Comparison of ENCODE assay signal across 8 cellular contexts in the genomic region with DNA sequence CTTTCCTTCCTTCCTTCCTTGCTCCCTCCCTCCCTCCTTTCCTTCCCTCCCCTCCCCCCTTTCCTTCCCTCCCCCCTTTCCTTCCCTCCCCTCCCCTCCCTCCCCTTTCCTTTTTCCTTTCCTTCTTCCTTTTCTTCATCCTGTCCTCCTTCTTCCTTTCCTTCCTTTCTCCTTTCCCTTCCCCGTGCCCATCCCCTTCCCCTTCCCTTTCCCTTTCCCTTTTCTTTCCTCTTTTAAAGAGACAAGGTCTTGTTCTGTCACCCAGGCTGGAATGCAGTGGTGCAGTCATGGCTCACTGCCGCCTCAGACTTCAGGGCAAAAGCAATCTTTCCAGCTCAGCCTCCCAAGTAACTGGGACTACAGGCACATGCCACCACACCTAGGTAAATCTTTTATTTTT.
"Had no signal": no experiment of that assay in that cellular context is flagged by ENCODE, and none has a peak within 500 bp of the region (broad histone marks: within the 10 kb centered on the region; RNA-seq: fewer than 3 reads in every experiment).

No MANE protein-coding gene starts in this region.

- FAIRE-seq: H1, K562 had no signal

- H2AFZ ChIP-seq: GM23338 had no signal

- H3K4me3 ChIP-seq: GM23338, K562 had no signal

- H3K4me2 ChIP-seq: GM23338 had no signal

- H3K27ac ChIP-seq: HL-60 had no signal

- ATAC-seq: GM23338, K562 had no signal

- DNase-seq: H9, HCEC 1CT, HFFc6, IMR-90 had no signal
